15 cellular contexts compared by ENCODE assay signal in the genomic region with DNA sequence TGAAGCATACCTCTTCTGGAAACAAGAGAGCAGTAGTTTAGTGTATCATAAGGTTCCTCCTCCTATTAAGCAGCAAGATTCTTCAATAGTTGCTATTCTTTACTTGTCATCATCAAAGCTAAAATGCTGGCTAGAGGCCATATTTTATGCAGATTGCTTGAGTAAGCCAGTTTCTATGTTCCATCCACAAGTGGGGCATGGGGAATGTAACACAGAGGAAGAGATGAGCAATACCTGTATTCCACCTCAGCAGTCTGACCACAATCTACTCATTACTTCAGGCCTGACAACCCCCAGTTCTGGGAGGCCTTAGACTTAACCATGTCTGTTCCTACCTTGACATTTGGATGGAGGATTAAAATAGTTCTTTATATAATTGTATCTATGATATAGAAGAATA.
DNase-seq lines count a peak whose midpoint lies in the region; ATAC-seq and TF ChIP-seq lines count a peak whose summit lies in the region.
"Had no signal": no experiment of that assay in that cellular context is flagged by ENCODE, and none has a peak within 500 bp of the region (broad histone marks: within the 10 kb centered on the region; RNA-seq: fewer than 3 reads in every experiment).

No MANE protein-coding gene starts in this region.

- no peak for TF ChIP-seq POLR2A in vagina (IDR thresholded peaks at IDR 0.05)

- H3K36me3 ChIP-seq in vagina = no peaks in the 10 kb centered on the region
- H3K36me3 ChIP-seq: BLaER1, left lung had no signal

- H3K4me1 ChIP-seq in vagina = no peaks in the 10 kb centered on the region
- H3K4me1 ChIP-seq: BLaER1, left lung had no signal

- TF ChIP-seq CTCF in RWPE1 (conservative IDR thresholded peaks at IDR 0.05; ENCODE audit: low read depth) (no peak), foreskin fibroblast (IDR thresholded peaks at IDR 0.05; ENCODE audit: low read depth, low read length) (no peak), vagina (IDR thresholded peaks at IDR 0.05) (no peak)

- no peaks in the 10 kb centered on the region for H3K27me3 ChIP-seq in vagina
- H3K27me3 ChIP-seq: BLaER1, left lung had no signal

- no peak overlapping the region for H3K27ac ChIP-seq in RWPE1
- no peak overlapping the region for H3K27ac ChIP-seq in vagina
- H3K27ac ChIP-seq: BLaER1, left lung had no signal

- CTCF ChIA-PET in RWPE1 (lab: Yijun Ruan, JAX) = interaction anchor here (0.6 kb wide), 1 partner anchor 91 kb away, joined by 5 read pairs; no protein-coding TSS in a partner anchor

- POLR2A ChIA-PET in RWPE1 (lab: Yijun Ruan, JAX; ENCODE audit: low non-redundant PET) = no interaction called here

- ATAC-seq in GM18502 (IDR thresholded peaks at IDR 0.05; ENCODE audit: poor library complexity, unreplicated experiment) (peak; percentile 59), GM21576 (IDR thresholded peaks at IDR 0.05; ENCODE audit: unreplicated experiment) (peak; percentile 40), GM21737 (IDR thresholded peaks at IDR 0.05; ENCODE audit: unreplicated experiment) (no peak), GM18868 (IDR thresholded peaks at IDR 0.05; ENCODE audit: unreplicated experiment) (no peak)
- ATAC-seq: left lung had no signal

- no peaks in the 10 kb centered on the region for H3K9me3 ChIP-seq in vagina
- H3K9me3 ChIP-seq: BLaER1, left lung had no signal

- peak; percentile 8 for DNase-seq in RWPE1 (ENCODE audit: low spot score)
- peak; percentile 39 to 62 for DNase-seq in foreskin fibroblast
- no peak for DNase-seq in vagina (ENCODE audit: extremely low spot score in 2 of 2)
- no peak for DNase-seq in NCI-H1930 (lab: John Stamatoyannopoulos, UW)
- DNase-seq: effector memory CD4-positive, alpha-beta T cell; H9; head of caudate nucleus; left lung; NCI-H1092; NCI-H345 had no signal

- intact Hi-C loops in vagina (cut with DNase I) = no loop called here

- H3K4me3 ChIP-seq in foreskin fibroblast (ENCODE audit: low read depth in 1 of 2, low read length in 2 of 2) (no peak overlapping the region), vagina (no peak overlapping the region)
- H3K4me3 ChIP-seq: BLaER1, left lung had no signal

Comparison
In these comparisons a context has a peak if more than half of its experiments do, and no peak if none do; other contexts are left out.
1. ATAC-seq: peak in GM18502 (single experiment) and GM21576 (single experiment); none in GM21737 (single experiment) and GM18868 (single experiment).
2. DNase-seq: peak in RWPE1 (single experiment) and foreskin fibroblast (2 of 2); none in vagina (0 of 2) and NCI-H1930 (0 of 2).